Comparison of ENCODE assay signal across 1 cellular context in genomic region chr3:186930639-186931486, GRCh38.
TF ChIP-seq lines count a peak whose summit lies in the region.

No MANE protein-coding gene starts in this region.

TF ChIP-seq in K562, 482 proteins besides CTCF, POLR2A, EP300 and RAD21 (continued from another document and continues in another):
- no peak for TF ChIP-seq DACH1 (IDR thresholded peaks at IDR 0.05; ENCODE audit: partially characterized antibody)
- TF ChIP-seq ZNF766 (CRISPR knock-in tag; conservative IDR thresholded peaks at IDR 0.05), result 0 out of 2 replicates have a peak, but pooled peaks have one; percentile 45
- TF ChIP-seq ZNF175 (CRISPR knock-in tag; IDR thresholded peaks at IDR 0.05; ENCODE audit: low read depth), result peak; percentile 29; the same call in 1 of the 2 replicates
- TF ChIP-seq CTCFL (IDR thresholded peaks at IDR 0.05; ENCODE audit: borderline replicate concordance, insufficient read depth, low read depth, low read length, poor library complexity, severe bottlenecking), result peak; percentile 57
- TF ChIP-seq PHF8 (IDR thresholded peaks at IDR 0.05; ENCODE audit: borderline replicate concordance, low read length), result peak; percentile 67; the same call in 1 of the 2 replicates
- 0 out of 2 replicates have a peak, but pooled peaks have one; percentile 13 for TF ChIP-seq SMC3 (conservative IDR thresholded peaks at IDR 0.05; ENCODE audit: insufficient read depth, low read depth, low read length)
- TF ChIP-seq NR2C2 (CRISPR knock-in tag; IDR thresholded peaks at IDR 0.05), result no peak
- peak; percentile 19 for TF ChIP-seq NR2C2 (tag; IDR thresholded peaks at IDR 0.05)
- no peak for TF ChIP-seq ZFP30 (CRISPR knock-in tag; IDR thresholded peaks at IDR 0.05; ENCODE audit: borderline replicate concordance)
- no peak for TF ChIP-seq ZBTB11 (CRISPR knock-in tag; IDR thresholded peaks at IDR 0.05)
- TF ChIP-seq ZNF146 (CRISPR knock-in tag; IDR thresholded peaks at IDR 0.05; ENCODE audit: unreplicated experiment), result no peak
- TF ChIP-seq POLR3A (IDR thresholded peaks at IDR 0.05; ENCODE audit: borderline replicate concordance, extremely low read depth, insufficient read depth, insufficient read length), result no peak
- no peak for TF ChIP-seq C11orf30 (IDR thresholded peaks at IDR 0.05; ENCODE audit: low read depth)
- no peak for TF ChIP-seq ZNF347 (CRISPR knock-in tag; IDR thresholded peaks at IDR 0.05; ENCODE audit: low read depth)
- TF ChIP-seq LCOR (CRISPR knock-in tag; IDR thresholded peaks at IDR 0.05), result 0 out of 2 replicates have a peak, but pooled peaks have one; percentile 65
- no peak for TF ChIP-seq PYGO2 (tag; IDR thresholded peaks at IDR 0.05)
- no peak for TF ChIP-seq PRMT5 (CRISPR knock-in tag; IDR thresholded peaks at IDR 0.05)
- TF ChIP-seq ELF1 (tag; IDR thresholded peaks at IDR 0.05), result no peak
- no peak for TF ChIP-seq BDP1 (IDR thresholded peaks at IDR 0.05; ENCODE audit: insufficient read depth, insufficient read length)
- TF ChIP-seq XRCC5 (IDR thresholded peaks at IDR 0.05; ENCODE audit: low read depth, low read length), result no peak
- no peak for TF ChIP-seq PTRF (tag; IDR thresholded peaks at IDR 0.05)
- 0 out of 2 replicates have a peak, but pooled peaks have one; percentile 23 for TF ChIP-seq SP1 (CRISPR knock-in tag; IDR thresholded peaks at IDR 0.05)
- TF ChIP-seq TEAD4 (IDR thresholded peaks at IDR 0.05; ENCODE audit: low read length), result no peak; the same call in 1 of the 2 replicates
- TF ChIP-seq TEAD4 (CRISPR knock-in tag; IDR thresholded peaks at IDR 0.05; ENCODE audit: borderline replicate concordance), result no peak
- no peak for TF ChIP-seq NCOA6 (IDR thresholded peaks at IDR 0.05)
- no peak for TF ChIP-seq FOXO4 (CRISPR knock-in tag; IDR thresholded peaks at IDR 0.05)
- TF ChIP-seq SMARCA5 (IDR thresholded peaks at IDR 0.05), result no peak
- TF ChIP-seq MITF (IDR thresholded peaks at IDR 0.05), result no peak
- no peak for TF ChIP-seq ZBTB2 (IDR thresholded peaks at IDR 0.05)
- no peak for TF ChIP-seq DEAF1 (CRISPR knock-in tag; IDR thresholded peaks at IDR 0.05)
- TF ChIP-seq ATF7 (IDR thresholded peaks at IDR 0.05), result no peak; the same call in 1 of the 2 replicates
- TF ChIP-seq MCM3 (IDR thresholded peaks at IDR 0.05), result no peak
- TF ChIP-seq KDM4B (IDR thresholded peaks at IDR 0.05; ENCODE audit: borderline replicate concordance in 2 of 2, low read depth in 1 of 2), result no peak
- no peak for TF ChIP-seq PATZ1 (CRISPR knock-in tag; IDR thresholded peaks at IDR 0.05; ENCODE audit: borderline replicate concordance)
- no peak for TF ChIP-seq ZNF3 (CRISPR knock-in tag; IDR thresholded peaks at IDR 0.05)
- TF ChIP-seq BCOR (IDR thresholded peaks at IDR 0.05), result no peak
- TF ChIP-seq SOX6 (IDR thresholded peaks at IDR 0.05), result peak; percentile 80
- TF ChIP-seq ZNF232 (CRISPR knock-in tag; IDR thresholded peaks at IDR 0.05), result no peak
- TF ChIP-seq GMEB1 (CRISPR knock-in tag; IDR thresholded peaks at IDR 0.05), result no peak
- TF ChIP-seq ELF4 (CRISPR knock-in tag; IDR thresholded peaks at IDR 0.05), result no peak
- TF ChIP-seq TAF1 (IDR thresholded peaks at IDR 0.05; ENCODE audit: control insufficient read depth, extremely low read depth, insufficient read depth, low read length, severe bottlenecking), result peak; percentile 59
- no peak for TF ChIP-seq ZNF561 (CRISPR knock-in tag; conservative IDR thresholded peaks at IDR 0.05)
- no peak for TF ChIP-seq TOE1 (IDR thresholded peaks at IDR 0.05; ENCODE audit: borderline replicate concordance)
- TF ChIP-seq TOE1 (CRISPR knock-in tag; IDR thresholded peaks at IDR 0.05; ENCODE audit: borderline replicate concordance, low read depth), result no peak
- TF ChIP-seq HINFP (tag; conservative IDR thresholded peaks at IDR 0.05; ENCODE audit: low read depth), result no peak
- TF ChIP-seq ZNF584 (CRISPR knock-in tag; IDR thresholded peaks at IDR 0.05; ENCODE audit: low read depth), result no peak
- TF ChIP-seq USF1 (CRISPR knock-in tag; IDR thresholded peaks at IDR 0.05), result peak; percentile 59
- TF ChIP-seq EP400 (IDR thresholded peaks at IDR 0.05), result peak; percentile 70
- TF ChIP-seq PRPF4 (IDR thresholded peaks at IDR 0.05; ENCODE audit: insufficient read depth, low read depth, low read length, poor library complexity, severe bottlenecking), result no peak
- TF ChIP-seq TSC22D4 (tag; IDR thresholded peaks at IDR 0.05), result no peak
- no peak for TF ChIP-seq STAT5B (CRISPR knock-in tag; IDR thresholded peaks at IDR 0.05)
- TF ChIP-seq NR3C1 (CRISPR knock-in tag; IDR thresholded peaks at IDR 0.05), result no peak
